ENCODE assay signal across 9 cellular contexts in the genomic region with DNA sequence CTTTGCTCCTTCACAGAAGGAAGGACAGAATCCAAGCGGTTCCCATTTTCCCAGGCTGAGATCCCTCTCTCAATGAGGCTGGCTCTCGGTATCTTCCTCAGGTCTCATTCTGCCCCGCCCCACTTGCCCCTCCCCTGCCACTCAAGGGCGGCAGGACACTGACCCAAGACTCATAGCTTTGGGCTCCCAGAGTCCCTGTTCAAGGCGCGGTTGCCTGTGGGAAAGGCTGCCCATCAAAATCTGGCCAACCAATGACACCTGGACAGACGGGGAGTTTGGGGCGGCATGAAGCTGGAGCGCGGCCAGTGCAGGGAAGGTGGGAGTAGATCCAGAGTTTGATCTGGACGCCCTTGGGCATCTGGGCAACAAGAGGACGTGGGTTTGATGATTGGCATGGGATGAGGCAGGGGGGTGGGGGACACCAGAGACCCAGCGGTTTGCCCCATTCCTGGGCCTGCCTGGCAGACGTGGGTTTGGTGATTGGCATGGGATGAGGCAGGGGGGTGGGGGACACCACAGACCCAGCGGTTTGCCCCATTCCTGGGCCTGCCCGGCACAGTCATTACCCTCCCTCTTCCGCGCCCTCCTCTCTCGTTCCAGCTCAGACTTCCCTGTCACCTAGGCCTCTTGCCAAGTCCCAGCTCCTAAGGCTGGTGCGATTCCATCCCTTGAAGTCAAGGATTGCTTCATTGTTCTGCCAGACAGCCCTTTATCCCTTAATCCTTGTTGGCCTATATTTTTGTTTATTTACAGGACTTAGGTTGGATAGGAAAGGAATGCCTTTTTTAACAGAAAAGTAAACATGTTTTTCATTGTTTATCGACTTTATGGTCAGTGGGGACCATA.
DNase-seq lines count a peak whose midpoint lies in the region; ATAC-seq and TF ChIP-seq lines count a peak whose summit lies in the region.
"Had no signal": no experiment of that assay in that cellular context is flagged by ENCODE, and none has a peak within 500 bp of the region (broad histone marks: within the 10 kb centered on the region; RNA-seq: fewer than 3 reads in every experiment).

No MANE protein-coding gene starts in this region.

- H3K9me3 ChIP-seq in ES-I3 (ENCODE audit: control insufficient read depth, insufficient read depth, low read length) (no peaks in the 10 kb centered on the region; the same call in 1 of the 2 replicates), Peyer's patch (no peaks in the 10 kb centered on the region), muscle layer of duodenum (ENCODE audit: control insufficient read depth in 1 of 2, low read length in 2 of 2) (no peaks in the 10 kb centered on the region)

- H3K4me3 ChIP-seq in Peyer's patch (peak overlapping the region in 3 of 4 donors; percentile 47 to 71 (median 65)), muscle layer of duodenum (ENCODE audit: low read depth in 1 of 2, low read length in 2 of 2) (peak overlapping the region; percentile 70 to 75)

- no peak for ATAC-seq in HG02610 (IDR thresholded peaks at IDR 0.05; ENCODE audit: unreplicated experiment)

- DNase-seq in Peyer's patch (peak in 2 of 3 donors; percentile 84 to 86), epithelial cell of prostate (ENCODE audit: low read depth, low spot score) (peak; percentile 60), GM10248 (ENCODE audit: extremely low spot score) (no peak)
- no peak for DNase-seq in NK-92 treated with Interleukin-12 subunit alpha and Interleukin-12 subunit beta, amount 100 ng/mL, for 24 hours (lab: John Stamatoyannopoulos, UW)
- DNase-seq in activated CD4-positive, alpha-beta T cell treated with anti-CD3 and anti-CD28 coated beads for 4 hours, result no peak

- no peaks in the 10 kb centered on the region for H3K36me3 ChIP-seq in ES-I3 (ENCODE audit: insufficient read depth, low read length)
- H3K36me3 ChIP-seq in Peyer's patch, result no peaks in the 10 kb centered on the region
- H3K36me3 ChIP-seq in muscle layer of duodenum (ENCODE audit: control insufficient read depth in 1 of 2, insufficient read depth in 2 of 2, low read length in 2 of 2), result peaks cover 0 to 7% of the 10 kb centered on the region in 2 donors

- CTCF ChIA-PET in GM10248 (lab: Yijun Ruan, JAX), result interaction anchor here (1.0 to 6.3 kb wide), 21 partner anchors 8 to 1012 kb away, joined by 3 to 48 read pairs (median 4); partner anchors contain the start of genes RAD52 and WNK1

- H3K4me1 ChIP-seq in ES-I3 (ENCODE audit: insufficient read depth, low read length) (peaks cover 16% of the 10 kb centered on the region; the same call in 1 of the 2 replicates), Peyer's patch (peaks cover 2 to 38% (median 8%) of the 10 kb centered on the region in 4 donors), muscle layer of duodenum (ENCODE audit: control insufficient read depth in 1 of 2, insufficient read depth in 2 of 2, low read length in 2 of 2) (peaks cover 0 to 36% of the 10 kb centered on the region in 2 donors)

- no peak for TF ChIP-seq POLR2A in Peyer's patch (IDR thresholded peaks at IDR 0.05)

- H3K27me3 ChIP-seq in Peyer's patch (no peaks in the 10 kb centered on the region), muscle layer of duodenum (ENCODE audit: low read depth, low read length) (no peaks in the 10 kb centered on the region)

- H3K9ac ChIP-seq in ES-I3 (ENCODE audit: low read depth, low read length), result peak overlapping the region; percentile 77

- TF ChIP-seq CTCF in Peyer's patch (IDR thresholded peaks at IDR 0.05) (no peak), GM10248 (IDR thresholded peaks at IDR 0.05; ENCODE audit: control extremely low read depth, extremely low read depth, low read depth, missing control alignments) (no peak)

- peak overlapping the region; percentile 67 to 91 (median 84) for H3K27ac ChIP-seq in Peyer's patch
- peak overlapping the region; percentile 97 for H3K27ac ChIP-seq in epithelial cell of prostate
- peak overlapping the region; percentile 83 for H3K27ac ChIP-seq in muscle layer of duodenum (ENCODE audit: low read length)
- H3K27ac ChIP-seq: SK-N-MC had no signal

- POLR2A ChIA-PET in GM10248 (lab: Yijun Ruan, JAX), result no interaction called here

Comparison
In these comparisons a context has a peak if more than half of its experiments do, and no peak if none do; other contexts are left out.
1. DNase-seq: peak in Peyer's patch (2 of 3) and epithelial cell of prostate (single experiment); none in NK-92 treated with Interleukin-12 subunit alpha and Interleukin-12 subunit beta, amount 100 ng/mL, for 24 hours (single experiment), GM10248 (single experiment) and activated CD4-positive, alpha-beta T cell treated with anti-CD3 and anti-CD28 coated beads for 4 hours (0 of 2).
2. Peak in every context shown above with its lines, with median percentiles within 50 percentile points of each other: H3K27ac ChIP-seq.